In the genomic region with DNA sequence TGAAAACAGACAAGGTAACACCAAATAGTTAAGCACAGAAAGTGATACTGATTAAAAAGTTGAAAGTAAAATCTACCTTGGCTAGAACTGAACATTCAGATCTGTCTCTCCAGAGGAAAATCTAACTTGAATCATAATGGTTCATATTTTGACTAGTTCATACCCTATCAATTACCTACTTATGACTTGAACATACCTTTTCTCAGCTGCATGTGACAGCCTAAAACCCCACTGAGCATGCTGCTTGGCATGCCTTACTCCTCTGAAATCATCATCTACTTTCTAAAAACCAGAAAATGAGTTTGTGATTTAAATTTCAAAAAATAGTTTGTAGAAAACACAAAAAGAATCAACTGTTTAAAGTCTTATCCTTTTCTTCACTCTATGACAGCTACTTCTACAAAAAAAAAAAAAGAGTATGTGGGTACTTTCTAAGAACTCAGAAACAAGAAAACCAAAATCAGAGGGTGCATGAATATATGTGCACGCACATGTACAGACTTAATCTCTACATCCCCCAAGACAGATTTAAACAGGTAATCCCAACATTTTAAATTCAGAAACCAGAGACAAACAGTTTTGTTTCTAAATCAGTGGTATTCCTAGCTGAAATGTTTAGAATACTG, we compare ENCODE assay signal across 7 cellular contexts. TPM values are rescaled to one million over a fixed set of nuclear protein-coding genes. Genes with fewer than 3 reads are reported as not detected.
A peak's percentile ranks its signal among the peaks of the same experiment; 100 is the strongest.
DNase-seq lines count a peak whose midpoint lies in the region; ATAC-seq, FAIRE-seq and TF ChIP-seq lines count a peak whose summit lies in the region.
"Not testable (repeated sequence)": the region's sequence is repeated elsewhere in the genome, so short reads cannot be mapped to it uniquely, and the experiment has no call there.

No MANE protein-coding gene starts in this region.

- 88% methylated on average over 1 of the region's 1 CpG for WGBS in A549 (ENCODE audit: missing lambda C conversion rate)

- H3K27ac Mint-ChIP-seq in T-cell, result peak overlapping the region; percentile 66 to 68
- peak overlapping the region; percentile 94 for H3K27ac Mint-ChIP-seq in activated naive CD8-positive, alpha-beta T cell
- H3K27ac Mint-ChIP-seq in naive thymus-derived CD8-positive, alpha-beta T cell, result peak overlapping the region in 8 of 10 donors; percentile 37 to 75 (median 54)

- H3K4me1 ChIP-seq in A549, result not testable (repeated sequence)

- FAIRE-seq in A549 (lab: Jason Lieb, UNC) (peak; percentile 49), GM12892 (lab: Jason Lieb, UNC) (peak; percentile 36), endometrium (lab: Jason Lieb, UNC) (peak; percentile 79)

- H3K4me2 ChIP-seq in A549, result not testable (repeated sequence)

- H3K36me3 Mint-ChIP-seq in T-cell, result peaks cover 66% of the 10 kb centered on the region
- peaks cover 45% of the 10 kb centered on the region for H3K36me3 Mint-ChIP-seq in activated T-cell treated with anti-CD3 and anti-CD28 coated beads, Interleukin-2, amount 50 U/mL, for 4 hours (ENCODE audit: insufficient read depth)
- peaks cover 14% of the 10 kb centered on the region for H3K36me3 Mint-ChIP-seq in activated naive CD8-positive, alpha-beta T cell
- peaks cover 5 to 88% (median 23%) of the 10 kb centered on the region in 3 donors for H3K36me3 Mint-ChIP-seq in naive thymus-derived CD8-positive, alpha-beta T cell

- not testable (repeated sequence) for TF ChIP-seq CTCF in A549 (IDR thresholded peaks at IDR 0.05)

- H3K4me3 Mint-ChIP-seq in T-cell; activated T-cell treated with anti-CD3 and anti-CD28 coated beads, Interleukin-2, amount 50 U/mL, for 4 hours: not testable (repeated sequence)
- H3K4me3 Mint-ChIP-seq in activated naive CD8-positive, alpha-beta T cell, result peak overlapping the region; percentile 5
- H3K4me3 Mint-ChIP-seq in naive thymus-derived CD8-positive, alpha-beta T cell, result peak overlapping the region in 1 of 10 donors; percentile 7

- peaks cover 36 to 43% (median 38%) of the 10 kb centered on the region in 3 donors for H3K4me1 Mint-ChIP-seq in T-cell
- peaks cover 32% of the 10 kb centered on the region for H3K4me1 Mint-ChIP-seq in activated T-cell treated with anti-CD3 and anti-CD28 coated beads, Interleukin-2, amount 50 U/mL, for 4 hours (ENCODE audit: low read depth)
- H3K4me1 Mint-ChIP-seq in activated naive CD8-positive, alpha-beta T cell (ENCODE audit: low read depth), result peaks cover 45% of the 10 kb centered on the region
- peaks cover 4 to 34% (median 28%) of the 10 kb centered on the region in 4 donors for H3K4me1 Mint-ChIP-seq in naive thymus-derived CD8-positive, alpha-beta T cell

- not testable (repeated sequence) for H3K9me3 Mint-ChIP-seq in T-cell; activated T-cell treated with anti-CD3 and anti-CD28 coated beads, Interleukin-2, amount 50 U/mL, for 4 hours; activated naive CD8-positive, alpha-beta T cell (ENCODE audit: low read depth); naive thymus-derived CD8-positive, alpha-beta T cell

- not testable (repeated sequence) for TF ChIP-seq EP300 in A549 (IDR thresholded peaks at IDR 0.05)

- not testable (repeated sequence) for H3K9me3 ChIP-seq in A549

- POLR2A ChIA-PET in A549 (lab: Yijun Ruan, JAX); T-cell (lab: Charles Lee): not testable (repeated sequence)
- POLR2A ChIA-PET in naive thymus-derived CD8-positive, alpha-beta T cell (lab: Charles Lee), result interaction anchor here (0.8 to 1.4 kb wide), 2 partner anchors 11 to 28 kb away, joined by 3 read pairs; partner anchors contain the start of gene PPP1R2

- H3K4me3 ChIP-seq in A549, result not testable (repeated sequence)

- not testable (repeated sequence) for TF ChIP-seq RAD21 in A549 (conservative IDR thresholded peaks at IDR 0.05 in 1 of 2, IDR thresholded peaks at IDR 0.05 in 1 of 2)

- not testable (repeated sequence) for ATAC-seq in A549; T-cell (replicated peaks in 1 of 4); naive thymus-derived CD8-positive, alpha-beta T cell
- ATAC-seq in activated T-cell treated with anti-CD3 and anti-CD28 coated beads, Interleukin-2, amount 50 U/mL, for 4 hours, result peak; percentile 94 to 96

- not testable (repeated sequence) for H3K27me3 Mint-ChIP-seq in T-cell; activated T-cell treated with anti-CD3 and anti-CD28 coated beads, Interleukin-2, amount 50 U/mL, for 4 hours (ENCODE audit: low read depth); activated naive CD8-positive, alpha-beta T cell; naive thymus-derived CD8-positive, alpha-beta T cell

- DNase-seq in A549 (ENCODE audit: low read depth in 1 of 2, low spot score in 1 of 2); GM12892 (ENCODE audit: insufficient read length); T-cell; activated T-cell treated with anti-CD3 and anti-CD28 coated beads, Interleukin-2, amount 50 U/mL, for 4 hours; naive thymus-derived CD8-positive, alpha-beta T cell: not testable (repeated sequence)

- TF ChIP-seq POLR2A in A549 (IDR thresholded peaks at IDR 0.05; ENCODE audit: low read length); GM12892 (IDR thresholded peaks at IDR 0.05; ENCODE audit: low read depth, low read length): not testable (repeated sequence)

- not testable (repeated sequence) for H3K27ac ChIP-seq in A549

- CTCF ChIA-PET in A549 (lab: Yijun Ruan, JAX) (interaction anchor here (14.7 kb wide), 1 partner anchor 243 kb away, joined by 186 read pairs; the partner anchor contains the start of gene XXYLT1), T-cell (lab: Charles Lee) (interaction anchor here in 1 of 2 donors (0.9 kb wide), 1 partner anchor 847 kb away, joined by 3 read pairs; no protein-coding TSS in a partner anchor)

RNA-seq across cellular contexts. Expression of gene PPP1R2, which starts 28.4 kb away (rescaled TPM):
- polyA plus RNA-seq in A549 (2011; rRNA removed) (44.0 and 47.3 TPM in 2 replicates), A549 (2017; fragmentation: RNase III; extraction: RNeasy Plus Mini Kit Qiagen cat#74134 plus additional on column Dnase treatment) (13.4 to 14.8 TPM (median 13.9 TPM) in 3 replicates)
- 7.3 and 10.7 TPM in 2 replicates for polyA plus RNA-seq in A549 (2012; cell fraction: cytosol; rRNA removed)
- polyA plus RNA-seq in A549 (2012; cell fraction: nucleus; rRNA removed), result 7.3 and 11.3 TPM in 2 replicates
- polyA minus RNA-seq in A549 (2011; rRNA and poly(A)+ RNA removed), result 24.4 and 28.1 TPM in 2 replicates
- polyA plus RNA-seq in GM12892 (2012; ENCODE audit: missing spikeins), result 40.2 TPM
- total RNA-seq in T-cell, result 100 to 1,000 TPM; 113 to 154 (median 123) TPM
- total RNA-seq in activated T-cell treated with anti-CD3 and anti-CD28 coated beads, Interleukin-2, amount 50 U/mL, for 4 hours, result 10 to 100 TPM; 73.2 to 91.7 (median 77.6) TPM
- total RNA-seq in naive thymus-derived CD8-positive, alpha-beta T cell, result 100 to 1,000 TPM; 140 to 147 TPM
- 100 to 1,000 TPM; 244 to 265 (median 245) TPM for polyA plus RNA-seq in naive thymus-derived CD8-positive, alpha-beta T cell
